21 cellular contexts compared by ENCODE assay signal in the genomic region with DNA sequence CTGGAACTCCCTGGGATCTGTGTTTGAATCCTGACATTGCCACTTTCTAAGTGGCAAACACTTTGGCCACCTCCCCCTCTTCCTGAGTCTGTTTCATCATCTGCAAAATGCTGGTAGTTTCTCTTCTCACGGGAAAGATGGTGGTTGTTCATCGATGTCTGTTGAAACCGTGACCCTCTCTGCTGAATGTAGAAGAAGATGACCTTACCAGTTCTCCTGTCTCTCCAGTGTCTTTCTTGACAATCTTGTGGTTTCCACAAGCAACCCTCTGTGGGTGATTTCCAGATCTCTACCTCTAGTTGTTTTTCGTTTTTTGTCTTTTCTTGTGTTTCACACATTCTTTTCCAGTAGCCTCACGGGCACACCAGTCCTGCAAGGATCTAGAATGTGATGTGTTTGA. TPM values are rescaled to one million over a fixed set of nuclear protein-coding genes. Genes with fewer than 3 reads are reported as not detected.
DNase-seq lines count a peak whose midpoint lies in the region; ATAC-seq and TF ChIP-seq lines count a peak whose summit lies in the region.
"Had no signal": no experiment of that assay in that cellular context is flagged by ENCODE, and none has a peak within 500 bp of the region (broad histone marks: within the 10 kb centered on the region; RNA-seq: fewer than 3 reads in every experiment).

No MANE protein-coding gene starts in this region.

- no peak overlapping the region for H3K27ac ChIP-seq in CD8-positive, alpha-beta memory T cell (ENCODE audit: low read depth, low read length)
- H3K27ac ChIP-seq: BLaER1, PC-9 had no signal

- peak; percentile 19 to 31 for DNase-seq in NOMO-1 (lab: John Stamatoyannopoulos, UW; ENCODE audit: unreplicated experiment in 2 of 2)
- no peak for DNase-seq in NOMO-1 treated with dmso at 0.1 percent for 144 hours (lab: John Stamatoyannopoulos, UW; ENCODE audit: unreplicated experiment)
- DNase-seq in CD8-positive, alpha-beta memory T cell, result peak in 1 of 5 donors; percentile 40
- no peak for DNase-seq in activated T-helper 1 cell treated with anti-CD3 and anti-CD28 coated beads, Interleukin-12 subunit alpha, Interleukin-12 subunit beta, Interleukin-2, Interleukin-4 antibody, amounts not matched to agents 30 ng/mL and 10 ng/mL and 1 ng/mL, durations not matched to agents 14 hours and 24 hours and 36 hours (ENCODE audit: low spot score)
- peak; percentile 82 for DNase-seq in natural killer cell treated with Interleukin-12 subunit alpha and Interleukin-12 subunit beta and Interleukin-15 and Interleukin-18, amount 100 ng/mL, for 72 hours (ENCODE audit: low spot score)
- DNase-seq in nephron progenitor cell, result no peak
- no peak for DNase-seq in HT-29 (ENCODE audit: low spot score)
- no peak for DNase-seq in head of caudate nucleus
- DNase-seq: activated CD8-positive, alpha-beta memory T cell treated with anti-CD3 and anti-CD28 coated beads for 24 hours; activated effector memory CD4-positive, alpha-beta T cell treated with anti-CD3 and anti-CD28 coated beads, Interleukin-2, amount 50 U/mL, for 16 hours; amygdala; DMS79; left lung; MG63; NCI-H187 treated with DMSO at 0.1 percent for 48 hours; NCI-H510A treated with DMSO at 0.1 percent for 48 hours; PC-9 had no signal

- no peaks in the 10 kb centered on the region for H3K36me3 ChIP-seq in CD8-positive, alpha-beta memory T cell (ENCODE audit: insufficient read depth, low read length)
- H3K36me3 ChIP-seq: BLaER1, MG63 had no signal

- no peak overlapping the region for H3K4me3 ChIP-seq in CD8-positive, alpha-beta memory T cell (ENCODE audit: low read length)
- H3K4me3 ChIP-seq: BLaER1, GM23338, left lung, MG63, PC-9 had no signal

- CTCF ChIA-PET in CD8-positive, alpha-beta memory T cell (lab: Charles Lee), result no interaction called here

- peak overlapping the region in 6 of 7 donors; percentile 53 to 84 (median 72) for H3K4me3 Mint-ChIP-seq in CD8-positive, alpha-beta memory T cell
- peak overlapping the region; percentile 48 for H3K4me3 Mint-ChIP-seq in activated T-helper 1 cell treated with anti-CD3 and anti-CD28 coated beads, Interleukin-12 subunit alpha, Interleukin-12 subunit beta, Interleukin-2, Interleukin-4 antibody, amounts not matched to agents 30 ng/mL and 10 ng/mL and 1 ng/mL, durations not matched to agents 14 hours and 24 hours and 36 hours
- peak overlapping the region; percentile 69 for H3K4me3 Mint-ChIP-seq in natural killer cell treated with Interleukin-12 subunit alpha and Interleukin-12 subunit beta and Interleukin-15 and Interleukin-18, amount 100 ng/mL, for 72 hours
- H3K4me3 Mint-ChIP-seq in nephron progenitor cell, result no peak overlapping the region
- H3K4me3 Mint-ChIP-seq: GM23338, type B pancreatic cell had no signal

- peaks cover 11% of the 10 kb centered on the region for H3K4me1 ChIP-seq in CD8-positive, alpha-beta memory T cell (ENCODE audit: insufficient read depth, low read length)

- H3K27ac Mint-ChIP-seq in CD8-positive, alpha-beta memory T cell, result peak overlapping the region in 7 of 8 donors; percentile 46 to 99 (median 91)
- peak overlapping the region; percentile 68 for H3K27ac Mint-ChIP-seq in activated T-helper 1 cell treated with anti-CD3 and anti-CD28 coated beads, Interleukin-12 subunit alpha, Interleukin-12 subunit beta, Interleukin-2, Interleukin-4 antibody, amounts not matched to agents 30 ng/mL and 10 ng/mL and 1 ng/mL, durations not matched to agents 14 hours and 24 hours and 36 hours
- H3K27ac Mint-ChIP-seq in natural killer cell treated with Interleukin-12 subunit alpha and Interleukin-12 subunit beta and Interleukin-15 and Interleukin-18, amount 100 ng/mL, for 72 hours, result peak overlapping the region; percentile 55 to 87
- H3K27ac Mint-ChIP-seq in nephron progenitor cell, result no peak overlapping the region
- H3K27ac Mint-ChIP-seq: GM23338, type B pancreatic cell had no signal

- peaks cover 24 to 80% (median 59%) of the 10 kb centered on the region in 3 donors for H3K4me1 Mint-ChIP-seq in CD8-positive, alpha-beta memory T cell
- peaks cover 24% of the 10 kb centered on the region for H3K4me1 Mint-ChIP-seq in activated T-helper 1 cell treated with anti-CD3 and anti-CD28 coated beads, Interleukin-12 subunit alpha, Interleukin-12 subunit beta, Interleukin-2, Interleukin-4 antibody, amounts not matched to agents 30 ng/mL and 10 ng/mL and 1 ng/mL, durations not matched to agents 14 hours and 24 hours and 36 hours (ENCODE audit: low read depth)
- peaks cover 74 to 89% of the 10 kb centered on the region in 2 donors for H3K4me1 Mint-ChIP-seq in natural killer cell treated with Interleukin-12 subunit alpha and Interleukin-12 subunit beta and Interleukin-15 and Interleukin-18, amount 100 ng/mL, for 72 hours (ENCODE audit: low read depth in 2 of 2)
- peaks cover 97% of the 10 kb centered on the region for H3K4me1 Mint-ChIP-seq in nephron progenitor cell

- H3K27me3 ChIP-seq in CD8-positive, alpha-beta memory T cell (ENCODE audit: insufficient read depth, low read length, poor library complexity, severe bottlenecking), result no peaks in the 10 kb centered on the region
- H3K27me3 ChIP-seq: BLaER1, left lung, MG63 had no signal

- H3K9me3 Mint-ChIP-seq in CD8-positive, alpha-beta memory T cell, result no peaks in the 10 kb centered on the region
- no peaks in the 10 kb centered on the region for H3K9me3 Mint-ChIP-seq in activated T-helper 1 cell treated with anti-CD3 and anti-CD28 coated beads, Interleukin-12 subunit alpha, Interleukin-12 subunit beta, Interleukin-2, Interleukin-4 antibody, amounts not matched to agents 30 ng/mL and 10 ng/mL and 1 ng/mL, durations not matched to agents 14 hours and 24 hours and 36 hours
- no peaks in the 10 kb centered on the region for H3K9me3 Mint-ChIP-seq in natural killer cell treated with Interleukin-12 subunit alpha and Interleukin-12 subunit beta and Interleukin-15 and Interleukin-18, amount 100 ng/mL, for 72 hours
- no peaks in the 10 kb centered on the region for H3K9me3 Mint-ChIP-seq in nephron progenitor cell
- H3K9me3 Mint-ChIP-seq: GM23338, type B pancreatic cell had no signal

- POLR2A ChIA-PET in CD8-positive, alpha-beta memory T cell (lab: Charles Lee), result no interaction called here

- no peaks in the 10 kb centered on the region for H3K9me3 ChIP-seq in CD8-positive, alpha-beta memory T cell (ENCODE audit: low read length)
- H3K9me3 ChIP-seq: BLaER1, left lung, MG63 had no signal

- peaks cover 0 to 3% (median 0%) of the 10 kb centered on the region in 3 donors for H3K36me3 Mint-ChIP-seq in CD8-positive, alpha-beta memory T cell
- H3K36me3 Mint-ChIP-seq in activated T-helper 1 cell treated with anti-CD3 and anti-CD28 coated beads, Interleukin-12 subunit alpha, Interleukin-12 subunit beta, Interleukin-2, Interleukin-4 antibody, amounts not matched to agents 30 ng/mL and 10 ng/mL and 1 ng/mL, durations not matched to agents 14 hours and 24 hours and 36 hours (ENCODE audit: low read depth), result peaks cover 2% of the 10 kb centered on the region
- no peaks in the 10 kb centered on the region for H3K36me3 Mint-ChIP-seq in natural killer cell treated with Interleukin-12 subunit alpha and Interleukin-12 subunit beta and Interleukin-15 and Interleukin-18, amount 100 ng/mL, for 72 hours
- no peaks in the 10 kb centered on the region for H3K36me3 Mint-ChIP-seq in nephron progenitor cell (ENCODE audit: low read depth)
- H3K36me3 Mint-ChIP-seq: type B pancreatic cell had no signal

- peaks cover 7 to 11% of the 10 kb centered on the region in 2 donors for H3K27me3 Mint-ChIP-seq in CD8-positive, alpha-beta memory T cell
- H3K27me3 Mint-ChIP-seq in activated T-helper 1 cell treated with anti-CD3 and anti-CD28 coated beads, Interleukin-12 subunit alpha, Interleukin-12 subunit beta, Interleukin-2, Interleukin-4 antibody, amounts not matched to agents 30 ng/mL and 10 ng/mL and 1 ng/mL, durations not matched to agents 14 hours and 24 hours and 36 hours (ENCODE audit: insufficient read depth), result peaks cover 18% of the 10 kb centered on the region
- H3K27me3 Mint-ChIP-seq in natural killer cell treated with Interleukin-12 subunit alpha and Interleukin-12 subunit beta and Interleukin-15 and Interleukin-18, amount 100 ng/mL, for 72 hours, result no peaks in the 10 kb centered on the region
- no peaks in the 10 kb centered on the region for H3K27me3 Mint-ChIP-seq in nephron progenitor cell (ENCODE audit: low read depth, poor library complexity)

- peak; percentile 62 to 89 for ATAC-seq in natural killer cell treated with Interleukin-12 subunit alpha and Interleukin-12 subunit beta and Interleukin-15 and Interleukin-18, amount 100 ng/mL, for 72 hours
- ATAC-seq: GM23338, left lung, SK-N-SH treated with all-trans-retinoic acid at 6 μM for 48 hours had no signal

- intact Hi-C loops in activated T-helper 1 cell treated with anti-CD3 and anti-CD28 coated beads, Interleukin-12 subunit alpha, Interleukin-12 subunit beta, Interleukin-2, Interleukin-4 antibody, amounts not matched to agents 30 ng/mL and 10 ng/mL and 1 ng/mL, durations not matched to agents 14 hours and 24 hours and 36 hours (cut with micrococcal nuclease), result loop anchor here (1.0 kb wide), 1 partner anchor 10 kb away; no protein-coding TSS in a partner anchor
- intact Hi-C loops in head of caudate nucleus (cut with DNase I), result no loop called here

- no peak for TF ChIP-seq CTCF in nephron progenitor cell (IDR thresholded peaks at IDR 0.05)

RNA-seq across cellular contexts. Expression of a gene that starts 27.5 kb away (rescaled TPM):
- total RNA-seq in CD8-positive, alpha-beta memory T cell, result 1 to 10 TPM; 2.1 to 2.2 TPM
- polyA plus RNA-seq in CD8-positive, alpha-beta memory T cell, result 71.9 TPM
- 3.4 and 3.9 TPM in 2 replicates for total RNA-seq in activated T-helper 1 cell treated with anti-CD3 and anti-CD28 coated beads, Interleukin-12 subunit alpha, Interleukin-12 subunit beta, Interleukin-2, Interleukin-4 antibody, amounts not matched to agents 30 ng/mL and 10 ng/mL and 1 ng/mL, durations not matched to agents 14 hours and 24 hours and 36 hours
- total RNA-seq in natural killer cell treated with Interleukin-12 subunit alpha and Interleukin-12 subunit beta and Interleukin-15 and Interleukin-18, amount 100 ng/mL, for 72 hours, result 10 to 100 TPM in 1 of 2 donors, 1 to 10 TPM in 1; 2.7 to 13.1 TPM
- not detected in 2 replicates for total RNA-seq in HT-29 (2014; rRNA removed; shearing (Covaris generic))

Comparison
In these comparisons a context has a peak if more than half of its experiments do, and no peak if none do; other contexts are left out.
1. DNase-seq: peak in NOMO-1 (2 of 2) and natural killer cell treated with Interleukin-12 subunit alpha and Interleukin-12 subunit beta and Interleukin-15 and Interleukin-18, amount 100 ng/mL, for 72 hours (single experiment); none in NOMO-1 treated with dmso at 0.1 percent for 144 hours (single experiment), activated T-helper 1 cell treated with anti-CD3 and anti-CD28 coated beads, Interleukin-12 subunit alpha, Interleukin-12 subunit beta, Interleukin-2, Interleukin-4 antibody, amounts not matched to agents 30 ng/mL and 10 ng/mL and 1 ng/mL, durations not matched to agents 14 hours and 24 hours and 36 hours (single experiment), nephron progenitor cell (single experiment), HT-29 (single experiment) and head of caudate nucleus (0 of 42).